Comparison of ENCODE assay signal across 17 cellular contexts in the genomic region with DNA sequence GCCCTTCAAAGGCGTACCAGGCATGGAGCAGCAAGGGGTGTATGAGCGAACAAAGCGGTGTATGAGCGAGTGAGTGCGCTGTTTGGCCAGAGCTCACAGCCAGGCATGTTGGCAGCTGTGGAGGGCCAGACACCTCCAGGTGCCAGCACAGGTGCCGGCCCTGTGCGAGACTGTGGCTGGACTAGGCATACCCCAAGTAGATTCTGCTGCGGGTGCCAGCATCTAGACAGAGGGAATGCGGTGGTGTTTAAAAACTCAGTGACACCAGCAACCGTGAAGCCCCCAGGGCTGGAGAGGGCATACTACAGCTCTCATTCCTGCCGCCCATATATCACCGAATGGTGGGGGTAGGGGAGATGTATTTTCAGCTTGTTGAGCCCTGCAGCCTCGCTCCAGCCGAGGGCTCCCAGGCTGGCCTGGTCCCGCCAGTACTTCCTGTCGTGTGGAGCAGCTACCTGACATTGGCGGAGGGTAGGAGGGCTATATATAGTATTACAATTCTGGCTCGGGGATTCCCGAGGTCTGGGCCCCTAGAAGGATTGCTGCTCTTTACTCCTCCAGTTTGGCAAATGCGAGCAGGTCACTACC.
"Had no signal": no experiment of that assay in that cellular context is flagged by ENCODE, and none has a peak within 500 bp of the region (broad histone marks: within the 10 kb centered on the region; RNA-seq: fewer than 3 reads in every experiment).

No MANE protein-coding gene starts in this region.

- H3K27me3 ChIP-seq: ascending aorta, esophagus muscularis mucosa, suprapubic skin had no signal

- ATAC-seq: activated CD4-positive, alpha-beta T cell treated with anti-CD3 and anti-CD28 coated beads for 36 hours; left colon; mucosa of descending colon; natural killer cell; psoas muscle; sciatic nerve; stimulated activated naive CD8-positive, alpha-beta T cell treated with anti-CD3 and anti-CD28 coated beads, Interleukin-15, Interleukin-2, amounts not matched to agents 100 U/mL and 50 U/mL, for 24 hours had no signal

- DNase-seq: activated CD4-positive, alpha-beta memory T cell treated with anti-CD3 and anti-CD28 coated beads, Interleukin-2, amount 10 ng/mL, durations not matched to agents 7 days and 5 days; activated CD4-positive, alpha-beta T cell treated with anti-CD3 and anti-CD28 coated beads for 36 hours; activated gamma-delta T cell treated with Interleukin-2 at 50 U/mL for 16 hours; activated T-cell treated with anti-CD3 and anti-CD28 coated beads, Interleukin-2, amount 50 U/mL, for 48 hours; foreskin fibroblast; left colon; natural killer cell; occipital lobe; psoas muscle; stimulated activated CD4-positive, alpha-beta T cell treated with anti-CD3 and anti-CD28 coated beads, Interleukin-12 subunit alpha, Interleukin-12 subunit beta, amount 100 ng/mL, for 4 hours; stimulated activated naive CD8-positive, alpha-beta T cell treated with anti-CD3 and anti-CD28 coated beads, Interleukin-15, Interleukin-2, amounts not matched to agents 100 U/mL and 50 U/mL, for 24 hours had no signal

- H3K4me1 Mint-ChIP-seq: activated CD4-positive, alpha-beta memory T cell treated with anti-CD3 and anti-CD28 coated beads, Interleukin-2, amount 10 ng/mL, durations not matched to agents 7 days and 5 days; activated CD4-positive, alpha-beta T cell treated with anti-CD3 and anti-CD28 coated beads for 36 hours; natural killer cell had no signal

- H3K36me3 ChIP-seq: ascending aorta, esophagus muscularis mucosa, suprapubic skin had no signal

- H3K27ac Mint-ChIP-seq: activated CD4-positive, alpha-beta memory T cell treated with anti-CD3 and anti-CD28 coated beads, Interleukin-2, amount 10 ng/mL, durations not matched to agents 7 days and 5 days; activated CD4-positive, alpha-beta T cell treated with anti-CD3 and anti-CD28 coated beads for 36 hours; natural killer cell had no signal

- H3K9me3 ChIP-seq: ascending aorta, esophagus muscularis mucosa, mucosa of descending colon, psoas muscle had no signal

- H3K27me3 Mint-ChIP-seq: activated CD4-positive, alpha-beta memory T cell treated with anti-CD3 and anti-CD28 coated beads, Interleukin-2, amount 10 ng/mL, durations not matched to agents 7 days and 5 days; activated CD4-positive, alpha-beta T cell treated with anti-CD3 and anti-CD28 coated beads for 36 hours had no signal

- H3K27ac ChIP-seq: ascending aorta, esophagus muscularis mucosa, psoas muscle, suprapubic skin, VCaP had no signal

- H3K4me3 Mint-ChIP-seq: activated CD4-positive, alpha-beta memory T cell treated with anti-CD3 and anti-CD28 coated beads, Interleukin-2, amount 10 ng/mL, durations not matched to agents 7 days and 5 days; activated CD4-positive, alpha-beta T cell treated with anti-CD3 and anti-CD28 coated beads for 36 hours; natural killer cell had no signal

- H3K4me3 ChIP-seq: ascending aorta, esophagus muscularis mucosa, mucosa of descending colon, psoas muscle, suprapubic skin had no signal

- H3K36me3 Mint-ChIP-seq: natural killer cell had no signal

- H3K4me1 ChIP-seq: ascending aorta, esophagus muscularis mucosa, psoas muscle, suprapubic skin had no signal
